In the genomic region with DNA sequence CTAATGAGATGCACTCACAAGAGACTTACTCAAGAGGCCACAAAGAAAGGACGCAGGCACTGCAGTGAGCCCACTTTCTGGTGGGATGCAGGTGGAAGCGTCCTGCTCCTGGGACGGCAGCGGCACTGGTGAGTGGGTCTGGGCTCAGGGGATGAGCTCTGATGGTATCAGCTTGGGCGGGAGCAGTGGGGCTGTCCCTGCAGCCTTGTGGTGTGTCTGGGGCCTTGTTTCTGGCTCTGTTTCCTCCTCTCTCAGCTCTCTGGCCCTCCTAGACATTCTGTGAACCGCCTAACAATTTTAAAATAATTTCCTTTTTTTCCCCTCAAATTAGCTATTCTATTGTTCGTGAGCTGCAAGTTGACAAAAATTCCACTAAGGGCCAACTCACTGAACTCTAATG, we compare ENCODE assay signal across 25 cellular contexts. TPM values are rescaled to one million over a fixed set of nuclear protein-coding genes. Genes with fewer than 3 reads are reported as not detected.
DNase-seq lines count a peak whose midpoint lies in the region; ATAC-seq and TF ChIP-seq lines count a peak whose summit lies in the region.
"Had no signal": no experiment of that assay in that cellular context is flagged by ENCODE, and none has a peak within 500 bp of the region (broad histone marks: within the 10 kb centered on the region; RNA-seq: fewer than 3 reads in every experiment).

No MANE protein-coding gene starts in this region.

- no peaks in the 10 kb centered on the region for H3K23me2 ChIP-seq in H9 (ENCODE audit: insufficient read length, low read depth, low read length, poor library complexity, severe bottlenecking)

- H2BK20ac ChIP-seq in H9 (ENCODE audit: low read depth, low read length, poor library complexity, severe bottlenecking): no peak overlapping the region

- H3K27ac ChIP-seq in H9 (ENCODE audit: insufficient read length, low read depth, low read length): no peak overlapping the region
- H3K27ac ChIP-seq: heart left ventricle, HL-60, lower lobe of right lung, skin epidermis, suprapubic skin had no signal

- H2BK5ac ChIP-seq in H9 (ENCODE audit: insufficient read length, low read length): no peak overlapping the region

- no peak overlapping the region for H3K23ac ChIP-seq in H9 (ENCODE audit: insufficient read length, low read depth, low read length)

- H3K14ac ChIP-seq in H9 (ENCODE audit: insufficient read depth, low read length): no peak overlapping the region

- TF ChIP-seq CTCF in H9 (conservative IDR thresholded peaks at IDR 0.05): no peak

- peak overlapping the region in 2 of 3 experiments; percentile 16 to 27; a peak in 1 of 7 replicates for H3K27ac Mint-ChIP-seq in H9
- H3K27ac Mint-ChIP-seq in stimulated activated memory B cell treated with anti-CD40 and anti-IgM and Interleukin-4, amounts not matched to agents 10 μg/mL and 1 μg/mL and 100 μg/mL, for 72 hours: peak overlapping the region; percentile 85
- H3K27ac Mint-ChIP-seq: activated CD8-positive, alpha-beta T cell treated with anti-CD3 and anti-CD28 coated beads, Interleukin-2, amount 10 ng/mL, durations not matched to agents 7 days and 5 days; activated naive CD8-positive, alpha-beta T cell treated with anti-CD3 and anti-CD28 coated beads for 36 hours; activated T-cell treated with anti-CD3 and anti-CD28 coated beads, Interleukin-2, amount 50 U/mL, for 72 hours; endodermal cell had no signal

- no peak overlapping the region for H4K8ac ChIP-seq in H9 (replicated peaks; ENCODE audit: insufficient read length, low read depth, low read length)

- no peak overlapping the region for H3K4ac ChIP-seq in H9 (ENCODE audit: low read depth, low read length)

- H3K4me1 ChIP-seq in H9 (ENCODE audit: insufficient read depth, low read length): no peaks in the 10 kb centered on the region; the same call in 1 of the 2 replicates

- H3K56ac ChIP-seq in H9 (ENCODE audit: insufficient read length, low read depth, low read length): no peak overlapping the region

- no peak overlapping the region for H4K91ac ChIP-seq in H9 (ENCODE audit: insufficient read length, low read depth, low read length)

- no peaks in the 10 kb centered on the region for H3K79me2 ChIP-seq in H9 (ENCODE audit: insufficient read depth, low read length)

- peaks cover 6 to 12% (median 7%) of the 10 kb centered on the region in 3 experiments; a peak in 6 of 7 replicates for H3K36me3 Mint-ChIP-seq in H9 (ENCODE audit: insufficient read depth in 1 of 3, low read depth in 3 of 3)
- H3K36me3 Mint-ChIP-seq in stimulated activated memory B cell treated with anti-CD40 and anti-IgM and Interleukin-4, amounts not matched to agents 10 μg/mL and 1 μg/mL and 100 μg/mL, for 72 hours: no peaks in the 10 kb centered on the region
- H3K36me3 Mint-ChIP-seq: activated naive CD8-positive, alpha-beta T cell treated with anti-CD3 and anti-CD28 coated beads for 36 hours had no signal

- no peaks in the 10 kb centered on the region for H3K27me3 ChIP-seq in H9 (ENCODE audit: insufficient read depth, low read length)
- H3K27me3 ChIP-seq: heart left ventricle, suprapubic skin had no signal

- no peak overlapping the region for H3K18ac ChIP-seq in H9 (ENCODE audit: insufficient read length, low read depth, low read length)

- no peaks in the 10 kb centered on the region for H3K79me1 ChIP-seq in H9 (ENCODE audit: insufficient read depth, low read depth, low read length, poor library complexity, severe bottlenecking)

- no peak overlapping the region for H2AFZ ChIP-seq in H9 (ENCODE audit: low read length)

- ATAC-seq in GM19035 (IDR thresholded peaks at IDR 0.05; ENCODE audit: unreplicated experiment) (peak; percentile 54), HG03520 (IDR thresholded peaks at IDR 0.05; ENCODE audit: unreplicated experiment) (peak; percentile 38)
- peak; percentile 77 for ATAC-seq in stimulated activated memory B cell treated with anti-CD40 and anti-IgM and Interleukin-4, amounts not matched to agents 10 μg/mL and 1 μg/mL and 100 μg/mL, for 72 hours
- ATAC-seq: activated CD8-positive, alpha-beta T cell treated with anti-CD3 and anti-CD28 coated beads, Interleukin-2, amount 10 ng/mL, durations not matched to agents 7 days and 5 days; activated T-cell treated with anti-CD3 and anti-CD28 coated beads, Interleukin-2, amount 50 U/mL, for 72 hours; heart left ventricle; lower lobe of right lung had no signal

- peaks cover 20% of the 10 kb centered on the region in 2 experiments for H3K4me1 Mint-ChIP-seq in H9
- H3K4me1 Mint-ChIP-seq in stimulated activated memory B cell treated with anti-CD40 and anti-IgM and Interleukin-4, amounts not matched to agents 10 μg/mL and 1 μg/mL and 100 μg/mL, for 72 hours: peaks cover 53% of the 10 kb centered on the region

- no peak overlapping the region for H2AK5ac ChIP-seq in H9 (ENCODE audit: insufficient read length, low read length)

- H3K9ac ChIP-seq in H9 (ENCODE audit: extremely low read depth, insufficient read length, low read length): no peak overlapping the region

- no peak overlapping the region for H3K4me2 ChIP-seq in H9 (ENCODE audit: insufficient read depth, insufficient read length, low read length)

- no peak overlapping the region for H2BK15ac ChIP-seq in H9 (ENCODE audit: low read depth, low read length)

- H2BK120ac ChIP-seq in H9 (ENCODE audit: low read depth, low read length, poor library complexity, severe bottlenecking): no peak overlapping the region

- H3T11ph ChIP-seq in H9 (ENCODE audit: low read length): no peak overlapping the region

- no peaks in the 10 kb centered on the region for H3K9me3 ChIP-seq in H9 (ENCODE audit: control insufficient read depth, low read depth, low read length)
- H3K9me3 ChIP-seq: heart left ventricle, lower lobe of right lung, suprapubic skin had no signal

- no CpG with 5 or more reads among the region's 7 CpGs for WGBS in H9 (ENCODE audit: extremely low coverage, insufficient read length, low lambda C conversion rate)

- no peaks in the 10 kb centered on the region for H4K20me1 ChIP-seq in H9 (ENCODE audit: control insufficient read depth, insufficient read depth, insufficient read length)

- H2BK12ac ChIP-seq in H9 (ENCODE audit: insufficient read length, low read depth, low read length): no peak overlapping the region

- DNase-seq in H9 (no peak), NCI-H524 treated with DMSO at 0.1 percent for 48 hours (lab: John Stamatoyannopoulos, UW) (no peak)
- no peak for DNase-seq in activated T-cell treated with anti-CD3 and anti-CD28 coated beads, Interleukin-2, amount 50 U/mL, for 1 hour
- DNase-seq in stimulated activated CD4-positive, alpha-beta T cell treated with anti-CD3 and anti-CD28 coated beads, Interleukin-4, amount 100 ng/mL, for 4 hours: no peak
- DNase-seq: activated CD8-positive, alpha-beta T cell treated with anti-CD3 and anti-CD28 coated beads, Interleukin-2, amount 10 ng/mL, durations not matched to agents 7 days and 5 days; activated naive CD8-positive, alpha-beta T cell treated with anti-CD3 and anti-CD28 coated beads for 36 hours; activated T-cell treated with anti-CD3 and anti-CD28 coated beads, Interleukin-2, amount 50 U/mL, for 72 hours; Calu3; endodermal cell; heart left ventricle; immature natural killer cell; lower lobe of right lung; MV-4-11; NCI-H2029; NCI-H510A treated with DMSO at 0.1 percent for 48 hours; OCI-M1; posterior cingulate gyrus; stimulated activated CD8-positive, alpha-beta memory T cell treated with anti-CD3 and anti-CD28 coated beads, Interleukin-4, amount 100 ng/mL, for 48 hours; T-helper 2 cell had no signal

- no peaks in the 10 kb centered on the region for H3K9me3 Mint-ChIP-seq in H9
- no peaks in the 10 kb centered on the region for H3K9me3 Mint-ChIP-seq in stimulated activated memory B cell treated with anti-CD40 and anti-IgM and Interleukin-4, amounts not matched to agents 10 μg/mL and 1 μg/mL and 100 μg/mL, for 72 hours
- H3K9me3 Mint-ChIP-seq: activated naive CD8-positive, alpha-beta T cell treated with anti-CD3 and anti-CD28 coated beads for 36 hours; activated T-cell treated with anti-CD3 and anti-CD28 coated beads, Interleukin-2, amount 50 U/mL, for 72 hours; endodermal cell; immature natural killer cell had no signal

- no peak overlapping the region for H3K4me3 Mint-ChIP-seq in H9
- H3K4me3 Mint-ChIP-seq in stimulated activated memory B cell treated with anti-CD40 and anti-IgM and Interleukin-4, amounts not matched to agents 10 μg/mL and 1 μg/mL and 100 μg/mL, for 72 hours: peak overlapping the region; percentile 21
- H3K4me3 Mint-ChIP-seq: activated CD8-positive, alpha-beta T cell treated with anti-CD3 and anti-CD28 coated beads, Interleukin-2, amount 10 ng/mL, durations not matched to agents 7 days and 5 days; activated naive CD8-positive, alpha-beta T cell treated with anti-CD3 and anti-CD28 coated beads for 36 hours; activated T-cell treated with anti-CD3 and anti-CD28 coated beads, Interleukin-2, amount 50 U/mL, for 72 hours; endodermal cell; immature natural killer cell had no signal

- no peak overlapping the region for H4K5ac ChIP-seq in H9 (ENCODE audit: insufficient read length, low read depth, low read length)

- no peaks in the 10 kb centered on the region for H3K27me3 Mint-ChIP-seq in H9 (ENCODE audit: low read depth)
- no peaks in the 10 kb centered on the region for H3K27me3 Mint-ChIP-seq in stimulated activated memory B cell treated with anti-CD40 and anti-IgM and Interleukin-4, amounts not matched to agents 10 μg/mL and 1 μg/mL and 100 μg/mL, for 72 hours
- H3K27me3 Mint-ChIP-seq: activated naive CD8-positive, alpha-beta T cell treated with anti-CD3 and anti-CD28 coated beads for 36 hours had no signal

RNA-seq across cellular contexts. Expression of a gene that starts 8.8 kb away (rescaled TPM):
- 22.4 and 22.9 TPM in 2 replicates for total RNA-seq in H9 (2021)
- total RNA-seq: activated CD8-positive, alpha-beta T cell treated with anti-CD3 and anti-CD28 coated beads, Interleukin-2, amount 10 ng/mL, durations not matched to agents 7 days and 5 days; activated T-cell treated with anti-CD3 and anti-CD28 coated beads, Interleukin-2, amount 50 U/mL, for 72 hours had no signal
